Comparison of ENCODE assay signal across 1 cellular context in the genomic region with DNA sequence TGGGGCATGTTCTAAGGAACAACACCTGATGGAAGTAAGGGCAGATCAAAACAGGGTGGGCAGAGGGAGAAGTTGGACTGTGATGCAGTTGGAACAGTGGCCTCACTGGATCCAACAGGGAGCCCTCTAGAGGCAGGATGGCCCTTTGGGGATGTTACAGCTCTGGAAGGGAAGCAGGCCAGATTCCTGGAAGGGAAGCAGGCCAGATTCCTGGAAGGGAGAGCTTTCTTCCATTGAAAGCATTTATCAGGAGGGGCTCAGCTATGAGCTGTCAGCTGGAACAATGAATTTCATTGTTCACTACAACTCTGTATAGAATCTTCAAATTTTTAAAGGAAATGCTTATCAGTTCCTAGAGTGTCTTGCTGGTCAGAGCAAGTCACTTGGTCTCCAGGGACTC.
TF ChIP-seq lines count a peak whose summit lies in the region.

No MANE protein-coding gene starts in this region.

TF ChIP-seq in GM12878, 131 proteins besides CTCF, POLR2A, EP300 and RAD21 (continued from another document):
- TF ChIP-seq SUZ12 (IDR thresholded peaks at IDR 0.05; ENCODE audit: unreplicated experiment): no peak
- no peak for TF ChIP-seq BRCA1 (IDR thresholded peaks at IDR 0.05; ENCODE audit: low read depth, low read length)
- TF ChIP-seq SMC3 (IDR thresholded peaks at IDR 0.05; ENCODE audit: borderline replicate concordance, low read length): no peak
- peak; percentile 19; the same call in 1 of the 2 replicates for TF ChIP-seq EED (IDR thresholded peaks at IDR 0.05; ENCODE audit: low read depth)
- TF ChIP-seq NR2C1 (IDR thresholded peaks at IDR 0.05): no peak
- TF ChIP-seq IKZF1 (conservative IDR thresholded peaks at IDR 0.05): 0 out of 2 replicates have a peak, but pooled peaks have one; percentile 20
- TF ChIP-seq GABPA (IDR thresholded peaks at IDR 0.05; ENCODE audit: low read depth): no peak
- TF ChIP-seq SPI1 (IDR thresholded peaks at IDR 0.05; ENCODE audit: borderline replicate concordance, insufficient read depth, low read depth, low read length): no peak
- TF ChIP-seq EZH2 (IDR thresholded peaks at IDR 0.05; ENCODE audit: borderline replicate concordance, control insufficient read depth, low read depth, low read length): no peak
